In genomic region chr5:98775962-98776687, GRCh38 we compare ENCODE assay signal across 10 cellular contexts. TPM values are rescaled to one million over a fixed set of nuclear protein-coding genes. Genes with fewer than 3 reads are reported as not detected.
DNase-seq lines count a peak whose midpoint lies in the region; ATAC-seq and TF ChIP-seq lines count a peak whose summit lies in the region.
"Had no signal": no experiment of that assay in that cellular context is flagged by ENCODE, and none has a peak within 500 bp of the region (broad histone marks: within the 10 kb centered on the region; RNA-seq: fewer than 3 reads in every experiment).

No MANE protein-coding gene starts in this region.

- intact Hi-C loops in gastrocnemius medialis (cut with DNase I; ENCODE audit: low total_unique reads) = loop anchor here (10.0 kb wide), 1 partner anchor 1971 kb away; the partner anchor contains the start of gene ERAP1

- peaks cover 13% of the 10 kb centered on the region; the same call in 1 of the 2 replicates for H3K36me3 ChIP-seq in GM23338 (ENCODE audit: insufficient read depth)
- no peaks in the 10 kb centered on the region; the same call in 1 of the 2 replicates for H3K36me3 ChIP-seq in SU-DHL-6 (ENCODE audit: low read length)
- peaks cover 0 to 8% of the 10 kb centered on the region in 2 donors for H3K36me3 ChIP-seq in gastrocnemius medialis
- H3K36me3 ChIP-seq: neutrophil had no signal

- peaks cover 27% of the 10 kb centered on the region for H3K27me3 Mint-ChIP-seq in GM23338 (ENCODE audit: insufficient read depth, low read depth, poor library complexity)

- H3K4me2 ChIP-seq in GM23338 = peak overlapping the region; percentile 86
- H3K4me2 ChIP-seq in SU-DHL-6 (ENCODE audit: low read depth, low read length, poor library complexity, severe bottlenecking) = peak overlapping the region; percentile 80

- H3F3A ChIP-seq in GM23338 (replicated peaks; ENCODE audit: low read depth) = 0 out of 2 replicates have a peak, but pooled peaks cover 4% of the 10 kb centered on the region
- peaks cover 15% of the 10 kb centered on the region; the same call in 1 of the 2 replicates for H3F3A ChIP-seq in SU-DHL-6 (ENCODE audit: insufficient read depth)

- H3K4me1 ChIP-seq in GM23338 (ENCODE audit: insufficient read depth) (peaks cover 28% of the 10 kb centered on the region), gastrocnemius medialis (peaks cover 61 to 64% of the 10 kb centered on the region in 2 donors)

- H3K9me2 ChIP-seq in GM23338 (ENCODE audit: insufficient read depth) = no peaks in the 10 kb centered on the region
- H3K9me2 ChIP-seq in SU-DHL-6 (replicated peaks; ENCODE audit: insufficient read depth, low read length) = no peaks in the 10 kb centered on the region

- H3K27ac ChIP-seq in GM23338 (ENCODE audit: low read depth) = no peak overlapping the region
- no peak overlapping the region for H3K27ac ChIP-seq in SU-DHL-6 (ENCODE audit: low read depth, low read length)
- H3K27ac ChIP-seq in gastrocnemius medialis = peak overlapping the region; percentile 94 to 98 (median 96)
- H3K27ac ChIP-seq: neutrophil had no signal

- no peak overlapping the region for H3K27ac Mint-ChIP-seq in GM23338

- H3K9me3 ChIP-seq in SU-DHL-6 (ENCODE audit: insufficient read depth, low read length) (no peaks in the 10 kb centered on the region), gastrocnemius medialis (no peaks in the 10 kb centered on the region)
- H3K9me3 ChIP-seq: neutrophil had no signal

- DNase-seq in GM23338 (ENCODE audit: low spot score) = no peak
- DNase-seq in fibroblast of mammary gland (ENCODE audit: low read depth) = peak; percentile 91
- no peak for DNase-seq in gastrocnemius medialis
- no peak for DNase-seq in activated naive CD4-positive, alpha-beta T cell (lab: John Stamatoyannopoulos, UW)
- DNase-seq: NCI-H1694 treated with DMSO at 0.1 percent for 48 hours had no signal

- H3K4me3 ChIP-seq in GM23338 = peak overlapping the region; percentile 75
- H3K4me3 ChIP-seq in SU-DHL-6 (ENCODE audit: insufficient read depth, low read length, poor library complexity, severe bottlenecking) = no peak overlapping the region
- H3K4me3 ChIP-seq in fibroblast of mammary gland (ENCODE audit: control insufficient read depth, low read depth, low read length) = peak overlapping the region; percentile 92
- peak overlapping the region; percentile 84 to 88 (median 86) for H3K4me3 ChIP-seq in gastrocnemius medialis

- peaks cover 67% of the 10 kb centered on the region for H3K79me2 ChIP-seq in GM23338 (replicated peaks; ENCODE audit: insufficient read depth)
- H3K79me2 ChIP-seq in SU-DHL-6 (ENCODE audit: insufficient read depth, low read length) = peaks cover 15% of the 10 kb centered on the region; the same call in 1 of the 2 replicates

- H3K9me3 Mint-ChIP-seq in GM23338 = no peaks in the 10 kb centered on the region; the same call in 2 of the 3 replicates

- H3K4me3 Mint-ChIP-seq in GM23338 = peak overlapping the region; percentile 93

- ATAC-seq in GM23338 (no peak), gastrocnemius medialis (no peak), HG03565 (IDR thresholded peaks at IDR 0.05; ENCODE audit: unreplicated experiment) (no peak), GM21381 (IDR thresholded peaks at IDR 0.05; ENCODE audit: unreplicated experiment) (no peak), HG02981 (IDR thresholded peaks at IDR 0.05; ENCODE audit: unreplicated experiment) (no peak)

- H3K9ac ChIP-seq in SU-DHL-6 (ENCODE audit: low read length) = no peak overlapping the region

- H3K36me3 Mint-ChIP-seq in GM23338 (ENCODE audit: low read depth) = peaks cover 35% of the 10 kb centered on the region

- in situ Hi-C loops in gastrocnemius medialis (cut with MboI; ENCODE audit: low sequenced_read_pairs in 4 of 4) = loop anchor here in 2 of 4 donors (10.0 kb wide), 2 partner anchors 149 to 259 kb away; partner anchors contain the start of gene CHD1 (in 1 of the 2)

- H3K27me3 ChIP-seq in GM23338 (ENCODE audit: insufficient read depth) = peaks cover 15% of the 10 kb centered on the region
- H3K27me3 ChIP-seq in SU-DHL-6 (ENCODE audit: low read length) = no peaks in the 10 kb centered on the region
- H3K27me3 ChIP-seq in gastrocnemius medialis = no peaks in the 10 kb centered on the region

- peaks cover 38% of the 10 kb centered on the region for H3K4me1 Mint-ChIP-seq in GM23338

- TF ChIP-seq CTCF in GM23338 (conservative IDR thresholded peaks at IDR 0.05; ENCODE audit: low read depth in 2 of 2) = no peak
- no peak for TF ChIP-seq CTCF in SU-DHL-6 (IDR thresholded peaks at IDR 0.05; ENCODE audit: insufficient read depth, low read length, poor library complexity, severe bottlenecking)
- TF ChIP-seq CTCF in fibroblast of mammary gland (conservative IDR thresholded peaks at IDR 0.05; ENCODE audit: control insufficient read depth, insufficient read depth, low read depth, low read length) = no peak
- TF ChIP-seq CTCF in gastrocnemius medialis (IDR thresholded peaks at IDR 0.05 in 4 of 5, conservative IDR thresholded peaks at IDR 0.05 in 1 of 5) = no peak

- H4K20me1 ChIP-seq in GM23338 (replicated peaks; ENCODE audit: insufficient read depth) = peaks cover 54% of the 10 kb centered on the region
- H4K20me1 ChIP-seq in SU-DHL-6 (ENCODE audit: low read depth, low read length) = peaks cover 22% of the 10 kb centered on the region

- no peak for TF ChIP-seq POLR2A in gastrocnemius medialis (IDR thresholded peaks at IDR 0.05)

- no peak overlapping the region for H2AFZ ChIP-seq in GM23338
- no peak overlapping the region for H2AFZ ChIP-seq in SU-DHL-6 (ENCODE audit: low read depth, low read length, severe bottlenecking)

TF ChIP-seq in GM23338, 12 proteins besides CTCF, POLR2A, EP300 and RAD21:
- no peak for TF ChIP-seq ZNF331 (CRISPR knock-in tag; IDR thresholded peaks at IDR 0.05; ENCODE audit: low read depth)
- no peak for TF ChIP-seq EZH2 (IDR thresholded peaks at IDR 0.05; ENCODE audit: low read depth, unreplicated experiment)
- no peak for TF ChIP-seq NANOG (IDR thresholded peaks at IDR 0.05; ENCODE audit: borderline replicate concordance)
- TF ChIP-seq STAT1 (IDR thresholded peaks at IDR 0.05; ENCODE audit: unreplicated experiment) = no peak
- TF ChIP-seq REST (IDR thresholded peaks at IDR 0.05; ENCODE audit: unreplicated experiment) = no peak
- no peak for TF ChIP-seq CREB1 (CRISPR knock-in tag; IDR thresholded peaks at IDR 0.05; ENCODE audit: low read depth)
- TF ChIP-seq JUNB (IDR thresholded peaks at IDR 0.05; ENCODE audit: unreplicated experiment) = no peak
- TF ChIP-seq ZNF114 (CRISPR knock-in tag; IDR thresholded peaks at IDR 0.05) = no peak
TF ChIP-seq in GM23338: peak in this region for 0.

RNA-seq across cellular contexts. Expression of gene RGMB, which starts 2.7 kb away (rescaled TPM):
- total RNA-seq in GM23338 (2014; rRNA removed; shearing (Covaris generic)) = 34.1 and 34.3 TPM in 2 replicates
- 20.5 and 21.7 TPM in 2 replicates for polyA plus RNA-seq in GM23338 (2016; fragmentation: Nextera tagmentation; extraction: Ambion mirVana)
- total RNA-seq in gastrocnemius medialis = 10 to 100 TPM; 11.2 to 57.8 (median 25.9) TPM

Comparison
In these comparisons a context has a peak if more than half of its experiments do, and no peak if none do; other contexts are left out.
1. H3K27ac ChIP-seq: peak in gastrocnemius medialis (4 of 4); none in GM23338 (single experiment) and SU-DHL-6 (single experiment).